8 cellular contexts compared by ENCODE assay signal in genomic region chr5:107571621-107572489, GRCh38.
DNase-seq lines count a peak whose midpoint lies in the region; ATAC-seq and TF ChIP-seq lines count a peak whose summit lies in the region.

No MANE protein-coding gene starts in this region.

- no peaks in the 10 kb centered on the region for H3K36me3 ChIP-seq in adrenal gland (replicated peaks in 1 of 2)
- H3K36me3 ChIP-seq in left ventricle myocardium inferior = no peaks in the 10 kb centered on the region
- no peaks in the 10 kb centered on the region for H3K36me3 ChIP-seq in prostate gland
- no peaks in the 10 kb centered on the region for H3K36me3 ChIP-seq in urinary bladder (ENCODE audit: insufficient read depth)

- H3K27ac ChIP-seq in adrenal gland (peak overlapping the region in 1 of 5 donors; percentile 32), left ventricle myocardium inferior (replicated peaks) (peak overlapping the region; percentile 88), prostate gland (peak overlapping the region; percentile 69 to 70), urinary bladder (ENCODE audit: low read depth) (peak overlapping the region; percentile 55)

- WGBS in adrenal gland, 4 donors = 3 to 8% (median 5%) methylated on average over 26 of the region's 26 CpGs
- WGBS in prostate gland = 2% methylated on average over 26 of the region's 26 CpGs
- 7% methylated on average over 26 of the region's 26 CpGs for WGBS in urinary bladder

- peak; percentile 92 for TF ChIP-seq CTCF in GM12873 (IDR thresholded peaks at IDR 0.05; ENCODE audit: insufficient read depth, low read depth, low read length, missing control alignments)
- TF ChIP-seq CTCF in adrenal gland (IDR thresholded peaks at IDR 0.05) = peak; percentile 86 to 96 (median 91)
- peak; percentile 96 for TF ChIP-seq CTCF in left ventricle myocardium inferior (IDR thresholded peaks at IDR 0.05; ENCODE audit: borderline replicate concordance)
- peak; percentile 89 to 97 (median 92) for TF ChIP-seq CTCF in prostate gland (IDR thresholded peaks at IDR 0.05)

- peak overlapping the region in 3 of 4 donors; percentile 36 to 54 (median 48) for H3K4me3 ChIP-seq in adrenal gland
- peak overlapping the region; percentile 62 for H3K4me3 ChIP-seq in left ventricle myocardium inferior
- peak overlapping the region; percentile 28 to 34 for H3K4me3 ChIP-seq in prostate gland
- peak overlapping the region; percentile 38 for H3K4me3 ChIP-seq in urinary bladder (ENCODE audit: low read depth, low read length)

- H3K9me3 ChIP-seq in adrenal gland (replicated peaks in 1 of 3) (no peaks in the 10 kb centered on the region), left ventricle myocardium inferior (replicated peaks) (no peaks in the 10 kb centered on the region), prostate gland (no peaks in the 10 kb centered on the region)

- H3K27me3 ChIP-seq in adrenal gland (no peaks in the 10 kb centered on the region), left ventricle myocardium inferior (ENCODE audit: low read depth) (no peaks in the 10 kb centered on the region), prostate gland (replicated peaks; ENCODE audit: insufficient read depth) (no peaks in the 10 kb centered on the region)

- intact Hi-C loops in adrenal gland (cut with DNase I) (no loop called here), left ventricle myocardium inferior (cut with micrococcal nuclease) (no loop called here), prostate gland (cut with DNase I) (loop anchor here (10.0 kb wide), 3 partner anchors 103 to 507 kb away; partner anchors contain the start of gene EFNA5)

- peak; percentile 64 for ATAC-seq in HG02763 (IDR thresholded peaks at IDR 0.05; ENCODE audit: unreplicated experiment)

- H3K4me1 ChIP-seq in adrenal gland (replicated peaks in 1 of 2) (peaks cover 0 to 7% of the 10 kb centered on the region in 2 donors), left ventricle myocardium inferior (peaks cover 62% of the 10 kb centered on the region), prostate gland (replicated peaks) (no peaks in the 10 kb centered on the region), urinary bladder (ENCODE audit: insufficient read depth) (no peaks in the 10 kb centered on the region)

- DNase-seq in NCI-H1105 treated with DMSO at 0.1 percent for 48 hours (lab: John Stamatoyannopoulos, UW) = peak; percentile 87
- DNase-seq in SW480 (ENCODE audit: low spot score) = peak; percentile 93
- peak; percentile 83 to 98 (median 91) for DNase-seq in adrenal gland
- peak; percentile 92 for DNase-seq in left ventricle myocardium inferior
- peak; percentile 97 for DNase-seq in prostate gland (ENCODE audit: low spot score)

- no peak for TF ChIP-seq POLR2A in adrenal gland (IDR thresholded peaks at IDR 0.05)
- TF ChIP-seq POLR2A in prostate gland (IDR thresholded peaks at IDR 0.05) = peak; percentile 20
